Comparison of ENCODE assay signal across 31 cellular contexts in genomic region chr16:3640632-3641501, GRCh38. TPM values are rescaled to one million over a fixed set of nuclear protein-coding genes. Genes with fewer than 3 reads are reported as not detected.
A peak's percentile ranks its signal among the peaks of the same experiment; 100 is the strongest.
DNase-seq lines count a peak whose midpoint lies in the region; ATAC-seq, FAIRE-seq and TF ChIP-seq lines count a peak whose summit lies in the region.
"Had no signal": no experiment of that assay in that cellular context is flagged by ENCODE, and none has a peak within 500 bp of the region (broad histone marks: within the 10 kb centered on the region; RNA-seq: fewer than 3 reads in every experiment).

No MANE protein-coding gene starts in this region.

- H3K27me3 Mint-ChIP-seq in stimulated activated memory B cell treated with anti-CD40 and anti-IgM and Interleukin-4, amounts not matched to agents 10 μg/mL and 1 μg/mL and 100 μg/mL, for 72 hours: no peaks in the 10 kb centered on the region
- H3K27me3 Mint-ChIP-seq: activated B cell treated with CpG ODN at 0.5 μM for 24 hours; activated CD4-positive, alpha-beta T cell treated with anti-CD3 and anti-CD28 coated beads, Interleukin-2, amount 10 ng/mL, durations not matched to agents 7 days and 5 days had no signal

- peaks cover 12% of the 10 kb centered on the region for H3K36me3 Mint-ChIP-seq in stimulated activated memory B cell treated with anti-CD40 and anti-IgM and Interleukin-4, amounts not matched to agents 10 μg/mL and 1 μg/mL and 100 μg/mL, for 72 hours
- H3K36me3 Mint-ChIP-seq: natural killer cell had no signal

- H4K20me1 ChIP-seq in HepG2 (ENCODE audit: insufficient read depth, low read length): no peaks in the 10 kb centered on the region

- in situ Hi-C loops in HepG2 (cut with HindIII; ENCODE audit: extremely low pct_ligation_motif_present, low pct_unique_long_range_greater_than_20kb): no loop called here

- FAIRE-seq in HepG2 (lab: Jason Lieb, UNC): no peak
- FAIRE-seq: endometrium, GM12892 had no signal

- peaks cover 58% of the 10 kb centered on the region for H3K4me1 ChIP-seq in HepG2 (ENCODE audit: insufficient read depth, low read length)
- H3K4me1 ChIP-seq: SJSA1 had no signal

- WGBS in HepG2 (ENCODE audit: low lambda C conversion rate): 91% methylated on average over 5 of the region's 17 CpGs

- no peaks in the 10 kb centered on the region for H3K27me3 ChIP-seq in HepG2 (ENCODE audit: control insufficient read depth in 1 of 2, insufficient read depth in 2 of 2, low read length in 2 of 2)
- H3K27me3 ChIP-seq: BLaER1, esophagus muscularis mucosa, heart left ventricle, SJSA1, testis, vagina had no signal

- H2AFZ ChIP-seq in HepG2 (ENCODE audit: low read length): no peak overlapping the region

- intact Hi-C loops in HepG2 (cut with micrococcal nuclease; ENCODE audit: unreplicated experiment): no loop called here

- H3K27ac ChIP-seq in VCaP: peak overlapping the region; percentile 92; the same call in 1 of the 2 replicates
- H3K27ac ChIP-seq in HepG2 (ENCODE audit: extremely low read length, insufficient read depth, low read length): peak overlapping the region; percentile 68
- H3K27ac ChIP-seq: BLaER1, esophagus muscularis mucosa, heart left ventricle, SJSA1, testis, vagina had no signal

- H3K4me1 Mint-ChIP-seq in stimulated activated memory B cell treated with anti-CD40 and anti-IgM and Interleukin-4, amounts not matched to agents 10 μg/mL and 1 μg/mL and 100 μg/mL, for 72 hours: peaks cover 40% of the 10 kb centered on the region

- peak; percentile 2 for DNase-seq in GM03348 (ENCODE audit: low spot score)
- no peak for DNase-seq in HepG2 (ENCODE audit: low spot score)
- DNase-seq in OCI-M1 (lab: John Stamatoyannopoulos, UW): no peak
- no peak for DNase-seq in AML-193 (lab: John Stamatoyannopoulos, UW)
- no peak for DNase-seq in stimulated activated naive CD8-positive, alpha-beta T cell treated with anti-CD3 and anti-CD28 coated beads, Interleukin-15, Interleukin-2, amounts not matched to agents 100 U/mL and 50 U/mL, for 24 hours
- DNase-seq: activated B cell treated with CpG ODN at 0.5 μM for 24 hours; activated CD4-positive, alpha-beta T cell treated with anti-CD3 and anti-CD28 coated beads, Interleukin-2, amount 10 ng/mL, durations not matched to agents 7 days and 5 days; activated naive CD4-positive, alpha-beta T cell treated with anti-CD3 and anti-CD28 coated beads for 36 hours; central memory CD4-positive, alpha-beta T cell; COR-L47; DMS53; foreskin fibroblast; heart left ventricle; natural killer cell; NCI-H1048; NCI-H1694 treated with DMSO at 0.1 percent for 48 hours; NCI-H446 treated with DMSO at 0.1 percent for 48 hours; occipital lobe; RPMI8226; stimulated activated naive CD4-positive, alpha-beta T cell treated with Interleukin-2 at 50 U/mL for 16 hours; T1000; testis had no signal

- TF ChIP-seq CTCF in VCaP (conservative IDR thresholded peaks at IDR 0.05) (no peak), HepG2 (CRISPR knock-in tag; IDR thresholded peaks at IDR 0.05) (no peak)

- no peak overlapping the region for H3K4me3 ChIP-seq in HepG2 (replicated peaks in 1 of 3; ENCODE audit: insufficient read depth in 1 of 3, low read depth in 2 of 3, low read length in 3 of 3)
- H3K4me3 ChIP-seq: BLaER1, esophagus muscularis mucosa, heart left ventricle, mucosa of descending colon, SJSA1, testis, vagina had no signal

- peaks cover 1 to 2% of the 10 kb centered on the region in 2 experiments; a peak in 1 of 5 replicates for H3K36me3 ChIP-seq in HepG2 (replicated peaks in 1 of 2; ENCODE audit: control insufficient read depth in 1 of 2, insufficient read depth in 2 of 2, low read length in 2 of 2)

- TF ChIP-seq EP300 in HepG2 (IDR thresholded peaks at IDR 0.05; ENCODE audit: low read depth in 2 of 2, low read length in 2 of 2): no peak
- TF ChIP-seq EP300 in HepG2 (CRISPR knock-in tag; IDR thresholded peaks at IDR 0.05; ENCODE audit: borderline replicate concordance): no peak

- no peak overlapping the region for H3K4me3 Mint-ChIP-seq in stimulated activated memory B cell treated with anti-CD40 and anti-IgM and Interleukin-4, amounts not matched to agents 10 μg/mL and 1 μg/mL and 100 μg/mL, for 72 hours
- H3K4me3 Mint-ChIP-seq: activated B cell treated with CpG ODN at 0.5 μM for 24 hours; activated CD4-positive, alpha-beta T cell treated with anti-CD3 and anti-CD28 coated beads, Interleukin-2, amount 10 ng/mL, durations not matched to agents 7 days and 5 days; activated naive CD4-positive, alpha-beta T cell treated with anti-CD3 and anti-CD28 coated beads for 36 hours; natural killer cell had no signal

- no peak overlapping the region for H3K9ac ChIP-seq in HepG2 (ENCODE audit: insufficient read depth, low read depth, low read length)
- H3K9ac ChIP-seq: BLaER1 had no signal

- no peak for TF ChIP-seq POLR2A in HepG2 (IDR thresholded peaks at IDR 0.05; ENCODE audit: insufficient read depth in 1 of 2, low read depth in 2 of 2, low read length in 2 of 2)

- H3K9me3 ChIP-seq in HepG2 (ENCODE audit: low read length): no peaks in the 10 kb centered on the region
- H3K9me3 ChIP-seq: BLaER1, esophagus muscularis mucosa, heart left ventricle, mucosa of descending colon, SJSA1, testis, vagina had no signal

- no peaks in the 10 kb centered on the region for H3K9me3 Mint-ChIP-seq in stimulated activated memory B cell treated with anti-CD40 and anti-IgM and Interleukin-4, amounts not matched to agents 10 μg/mL and 1 μg/mL and 100 μg/mL, for 72 hours
- H3K9me3 Mint-ChIP-seq: activated B cell treated with CpG ODN at 0.5 μM for 24 hours; activated CD4-positive, alpha-beta T cell treated with anti-CD3 and anti-CD28 coated beads, Interleukin-2, amount 10 ng/mL, durations not matched to agents 7 days and 5 days; activated naive CD4-positive, alpha-beta T cell treated with anti-CD3 and anti-CD28 coated beads for 36 hours; natural killer cell had no signal

- ATAC-seq in HepG2: peak; percentile 42
- no peak for ATAC-seq in stimulated activated memory B cell treated with anti-CD40 and anti-IgM and Interleukin-4, amounts not matched to agents 10 μg/mL and 1 μg/mL and 100 μg/mL, for 72 hours
- no peak for ATAC-seq in stimulated activated naive CD8-positive, alpha-beta T cell treated with anti-CD3 and anti-CD28 coated beads, Interleukin-15, Interleukin-2, amounts not matched to agents 100 U/mL and 50 U/mL, for 24 hours
- ATAC-seq: natural killer cell had no signal

- H3K79me2 ChIP-seq in HepG2 (ENCODE audit: insufficient read depth, low read length): peaks cover 3% of the 10 kb centered on the region

- BruUV-seq in HepG2 (replicated peaks; lab: Mats Ljungman, UMichigan): no TSS peak

- TF ChIP-seq RAD21 in HepG2 (CRISPR knock-in tag; IDR thresholded peaks at IDR 0.05): no peak

- CTCF ChIA-PET in HepG2 (lab: Yijun Ruan, JAX; ENCODE audit: low intra/inter-chr PET ratio, low total read pairs): no interaction called here

- H3K27ac Mint-ChIP-seq in stimulated activated memory B cell treated with anti-CD40 and anti-IgM and Interleukin-4, amounts not matched to agents 10 μg/mL and 1 μg/mL and 100 μg/mL, for 72 hours: peak overlapping the region; percentile 35
- H3K27ac Mint-ChIP-seq: activated B cell treated with CpG ODN at 0.5 μM for 24 hours; activated naive CD4-positive, alpha-beta T cell treated with anti-CD3 and anti-CD28 coated beads for 36 hours had no signal

- POLR2A ChIA-PET in HepG2 (lab: Yijun Ruan, JAX): interaction anchor here (1.1 kb wide), 2 partner anchors 9 to 42 kb away, joined by 3 read pairs; no protein-coding TSS in a partner anchor

- H3K4me2 ChIP-seq in HepG2 (ENCODE audit: low read depth, low read length): peak overlapping the region; percentile 57
- H3K4me2 ChIP-seq: BLaER1 had no signal

RNA-seq across cellular contexts. Expression of gene DNASE1, which starts 13.6 kb away (rescaled TPM):
- 3.7 and 7.1 TPM in 2 replicates for total RNA-seq in HepG2 (2016; rRNA removed; fragmentation: Illumina TruSeq; extraction: Trizol)
- 9.5 and 9.7 TPM in 2 replicates for total RNA-seq in HepG2 (2016; cell fraction: cytosol; rRNA removed; fragmentation: Illumina TruSeq; extraction: Trizol; ENCODE audit: low read depth)
- total RNA-seq in HepG2 (2016; cell fraction: insoluble cytoplasmic fraction; rRNA removed; fragmentation: Illumina TruSeq; extraction: Trizol): 4.1 and 7.3 TPM in 2 replicates
- 11.1 and 12.4 TPM in 2 replicates for total RNA-seq in HepG2 (2016; cell fraction: membrane; rRNA removed; fragmentation: Illumina TruSeq; extraction: Trizol)
- 11.8 and 13.6 TPM in 2 replicates for total RNA-seq in HepG2 (2016; cell fraction: nucleus; rRNA removed; fragmentation: Illumina TruSeq; extraction: Trizol)
- 11.1 and 13.0 TPM in 2 replicates for polyA plus RNA-seq in HepG2 (2011; rRNA removed)
- 5.4 and 7.4 TPM in 2 replicates for polyA plus RNA-seq in HepG2 (2011; cell fraction: cytosol; rRNA removed)
- 37.1 and 37.7 TPM in 2 replicates for polyA plus RNA-seq in HepG2 (2011; cell fraction: nucleus; rRNA removed)
- polyA plus RNA-seq in HepG2 (2012): 7.2 and 10.3 TPM in 2 replicates
- 10.1 and 11.6 TPM in 2 replicates for polyA plus RNA-seq in HepG2 (2016; cell fraction: cytosol; fragmentation: Illumina TruSeq; extraction: Trizol; ENCODE audit: low read depth)
- polyA plus RNA-seq in HepG2 (2016; cell fraction: insoluble cytoplasmic fraction; fragmentation: Illumina TruSeq; extraction: Trizol; ENCODE audit: low read depth): 2.9 and 3.5 TPM in 2 replicates
- 9.6 and 10.1 TPM in 2 replicates for polyA plus RNA-seq in HepG2 (2016; cell fraction: membrane; fragmentation: Illumina TruSeq; extraction: Trizol; ENCODE audit: low read depth)
- polyA plus RNA-seq in HepG2 (2016; cell fraction: nucleus; fragmentation: Illumina TruSeq; extraction: Trizol; ENCODE audit: insufficient read depth, low read depth): 15.7 and 20.9 TPM in 2 replicates
- 12.4 and 52.9 TPM in 2 replicates for polyA minus RNA-seq in HepG2 (2011; rRNA and poly(A)+ RNA removed; ENCODE audit: low replicate concordance)
- 3.9 and 4.6 TPM in 2 replicates for polyA minus RNA-seq in HepG2 (2011; cell fraction: cytosol; rRNA and poly(A)+ RNA removed)
- polyA minus RNA-seq in HepG2 (2011; cell fraction: nucleus; rRNA and poly(A)+ RNA removed): 13.1 and 20.5 TPM in 2 replicates

RNA-seq across cellular contexts. Expression of gene SLX4, which starts 29.5 kb away (rescaled TPM):
- total RNA-seq in HepG2 (2016; rRNA removed; fragmentation: Illumina TruSeq; extraction: Trizol): 2.5 and 3.6 TPM in 2 replicates
- total RNA-seq in HepG2 (2016; cell fraction: cytosol; rRNA removed; fragmentation: Illumina TruSeq; extraction: Trizol; ENCODE audit: low read depth): 0.97 and 1.0 TPM in 2 replicates
- total RNA-seq in HepG2 (2016; cell fraction: insoluble cytoplasmic fraction; rRNA removed; fragmentation: Illumina TruSeq; extraction: Trizol): 2.1 and 3.8 TPM in 2 replicates
- 1.3 and 1.6 TPM in 2 replicates for total RNA-seq in HepG2 (2016; cell fraction: membrane; rRNA removed; fragmentation: Illumina TruSeq; extraction: Trizol)
- total RNA-seq in HepG2 (2016; cell fraction: nucleus; rRNA removed; fragmentation: Illumina TruSeq; extraction: Trizol): 7.6 and 7.9 TPM in 2 replicates
- 1.1 and 1.3 TPM in 2 replicates for polyA plus RNA-seq in HepG2 (2011; rRNA removed)
- 0.40 and 0.46 TPM in 2 replicates for polyA plus RNA-seq in HepG2 (2011; cell fraction: cytosol; rRNA removed)
- 5.4 and 5.9 TPM in 2 replicates for polyA plus RNA-seq in HepG2 (2011; cell fraction: nucleus; rRNA removed)
- polyA plus RNA-seq in HepG2 (2012): 0.97 and 1.2 TPM in 2 replicates
- polyA plus RNA-seq in HepG2 (2016; cell fraction: cytosol; fragmentation: Illumina TruSeq; extraction: Trizol; ENCODE audit: low read depth): 0.16 and 0.18 TPM in 2 replicates
- 1.1 and 1.7 TPM in 2 replicates for polyA plus RNA-seq in HepG2 (2016; cell fraction: insoluble cytoplasmic fraction; fragmentation: Illumina TruSeq; extraction: Trizol; ENCODE audit: low read depth)
- 0.21 and 0.31 TPM in 2 replicates for polyA plus RNA-seq in HepG2 (2016; cell fraction: membrane; fragmentation: Illumina TruSeq; extraction: Trizol; ENCODE audit: low read depth)
- 12.5 and 14.1 TPM in 2 replicates for polyA plus RNA-seq in HepG2 (2016; cell fraction: nucleus; fragmentation: Illumina TruSeq; extraction: Trizol; ENCODE audit: insufficient read depth, low read depth)
- 1.5 and 3.9 TPM in 2 replicates for polyA minus RNA-seq in HepG2 (2011; rRNA and poly(A)+ RNA removed; ENCODE audit: low replicate concordance)
- 0.89 and 1.1 TPM in 2 replicates for polyA minus RNA-seq in HepG2 (2011; cell fraction: cytosol; rRNA and poly(A)+ RNA removed)
- polyA minus RNA-seq in HepG2 (2011; cell fraction: nucleus; rRNA and poly(A)+ RNA removed): 4.4 and 5.1 TPM in 2 replicates
